1 cellular context compared by ENCODE assay signal in genomic region chr3:29381595-29381994, GRCh38.
TF ChIP-seq lines count a peak whose summit lies in the region.

No MANE protein-coding gene starts in this region.

TF ChIP-seq in GM23338, 12 proteins besides CTCF, POLR2A, EP300 and RAD21 (continued from another document):
- no peak for TF ChIP-seq EZH2phosphoT487 (IDR thresholded peaks at IDR 0.05; ENCODE audit: unreplicated experiment)
- TF ChIP-seq JUNB (IDR thresholded peaks at IDR 0.05; ENCODE audit: unreplicated experiment): no peak
